In genomic region chr7:6533893-6534804, GRCh38 we compare ENCODE assay signal across 10 cellular contexts.
A peak's percentile ranks its signal among the peaks of the same experiment; 100 is the strongest.
DNase-seq lines count a peak whose midpoint lies in the region; ATAC-seq and TF ChIP-seq lines count a peak whose summit lies in the region.
"Had no signal": no experiment of that assay in that cellular context is flagged by ENCODE, and none has a peak within 500 bp of the region (broad histone marks: within the 10 kb centered on the region; RNA-seq: fewer than 3 reads in every experiment).

No MANE protein-coding gene starts in this region.

- no peak overlapping the region for H3K4me3 ChIP-seq in NB4 (ENCODE audit: low read depth, low read length)
- H3K4me3 ChIP-seq: Peyer's patch had no signal

- peak overlapping the region in 1 of 2 donors; percentile 33 for H3K27ac Mint-ChIP-seq in effector memory CD8-positive, alpha-beta T cell
- H3K27ac Mint-ChIP-seq in stimulated activated naive CD8-positive, alpha-beta T cell treated with anti-CD3 and anti-CD28 coated beads, Interleukin-15, amount 100 ng/mL, for 72 hours = no peak overlapping the region

- H3K36me3 Mint-ChIP-seq in effector memory CD8-positive, alpha-beta T cell (ENCODE audit: insufficient read depth) = no peaks in the 10 kb centered on the region

- no peak for TF ChIP-seq POLR2A in NB4 (IDR thresholded peaks at IDR 0.05; ENCODE audit: extremely low read depth, insufficient read length)

- peak; percentile 52 for DNase-seq in activated naive CD4-positive, alpha-beta T cell treated with Interleukin-2 at 50 U/mL for 16 hours
- no peak for DNase-seq in activated naive CD4-positive, alpha-beta T cell (lab: John Stamatoyannopoulos, UW)
- DNase-seq in NB4 (ENCODE audit: low read depth) (peak; percentile 49), NCI-H1092 (lab: John Stamatoyannopoulos, UW) (no peak), MV-4-11 (lab: John Stamatoyannopoulos, UW) (no peak)
- DNase-seq in effector memory CD8-positive, alpha-beta T cell = no peak
- DNase-seq in stimulated activated naive CD8-positive, alpha-beta T cell treated with anti-CD3 and anti-CD28 coated beads, Interleukin-15, amount 100 ng/mL, for 72 hours = peak in 1 of 2 donors; percentile 33
- DNase-seq: BE2C had no signal

- no peak for TF ChIP-seq CTCF in NB4 (IDR thresholded peaks at IDR 0.05; ENCODE audit: low read depth, low read length)

- no peaks in the 10 kb centered on the region for H3K9me3 Mint-ChIP-seq in effector memory CD8-positive, alpha-beta T cell
- no peaks in the 10 kb centered on the region for H3K9me3 Mint-ChIP-seq in stimulated activated naive CD8-positive, alpha-beta T cell treated with anti-CD3 and anti-CD28 coated beads, Interleukin-15, amount 100 ng/mL, for 72 hours

- peaks cover 9 to 20% of the 10 kb centered on the region in 2 donors for H3K4me1 Mint-ChIP-seq in effector memory CD8-positive, alpha-beta T cell (ENCODE audit: low read depth in 2 of 2)
- H3K4me1 Mint-ChIP-seq in stimulated activated naive CD8-positive, alpha-beta T cell treated with anti-CD3 and anti-CD28 coated beads, Interleukin-15, amount 100 ng/mL, for 72 hours = peaks cover 47% of the 10 kb centered on the region

- ATAC-seq in effector memory CD8-positive, alpha-beta T cell (replicated peaks) = peak; percentile 39
- peak; percentile 8 for ATAC-seq in stimulated activated naive CD8-positive, alpha-beta T cell treated with anti-CD3 and anti-CD28 coated beads, Interleukin-15, amount 100 ng/mL, for 72 hours
- no peak for ATAC-seq in HG02840 (IDR thresholded peaks at IDR 0.05; ENCODE audit: low FRiP score, unreplicated experiment)

- peak overlapping the region in 1 of 2 donors; percentile 58 for H3K4me3 Mint-ChIP-seq in effector memory CD8-positive, alpha-beta T cell
- peak overlapping the region; percentile 20 to 65 for H3K4me3 Mint-ChIP-seq in stimulated activated naive CD8-positive, alpha-beta T cell treated with anti-CD3 and anti-CD28 coated beads, Interleukin-15, amount 100 ng/mL, for 72 hours

- H3K27me3 Mint-ChIP-seq in effector memory CD8-positive, alpha-beta T cell = peaks cover 22 to 36% of the 10 kb centered on the region in 2 donors
- H3K27me3 Mint-ChIP-seq in stimulated activated naive CD8-positive, alpha-beta T cell treated with anti-CD3 and anti-CD28 coated beads, Interleukin-15, amount 100 ng/mL, for 72 hours = peaks cover 61% of the 10 kb centered on the region

Comparison
In these comparisons a context has a peak if more than half of its experiments do, and no peak if none do; other contexts are left out.
1. DNase-seq: peak in activated naive CD4-positive, alpha-beta T cell treated with Interleukin-2 at 50 U/mL for 16 hours (single experiment) and NB4 (single experiment); none in activated naive CD4-positive, alpha-beta T cell (0 of 4), effector memory CD8-positive, alpha-beta T cell (0 of 3), NCI-H1092 (single experiment) and MV-4-11 (single experiment).